ENCODE assay signal across 16 cellular contexts in the genomic region with DNA sequence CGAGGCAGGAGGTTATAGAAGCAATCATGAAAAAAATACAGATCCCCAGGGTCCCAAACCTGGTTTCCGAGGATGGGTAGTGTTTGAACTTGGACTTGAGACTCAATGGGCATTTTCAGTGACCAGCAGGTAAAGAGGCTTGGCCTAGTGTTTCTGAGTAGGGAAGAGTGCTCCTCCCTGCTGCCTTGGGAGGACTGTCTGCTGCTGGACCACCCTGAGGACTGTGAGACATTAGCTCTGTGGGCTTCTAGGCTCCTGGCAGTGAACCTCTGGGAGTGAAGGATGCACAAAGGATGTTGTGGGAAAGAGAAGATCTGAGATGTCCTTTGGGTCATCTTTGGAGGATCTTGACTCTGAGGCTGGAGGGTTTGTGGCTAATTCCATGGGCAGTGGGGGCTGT. TPM values are rescaled to one million over a fixed set of nuclear protein-coding genes. Genes with fewer than 3 reads are reported as not detected.
DNase-seq lines count a peak whose midpoint lies in the region; ATAC-seq and TF ChIP-seq lines count a peak whose summit lies in the region.
"Had no signal": no experiment of that assay in that cellular context is flagged by ENCODE, and none has a peak within 500 bp of the region (broad histone marks: within the 10 kb centered on the region; RNA-seq: fewer than 3 reads in every experiment).

No MANE protein-coding gene starts in this region.

- no peaks in the 10 kb centered on the region for H3K27me3 Mint-ChIP-seq in activated naive CD8-positive, alpha-beta T cell treated with anti-CD3 and anti-CD28 coated beads, Interleukin-2, amount 10 ng/mL, durations not matched to agents 7 days and 5 days
- H3K27me3 Mint-ChIP-seq in activated naive CD8-positive, alpha-beta T cell treated with anti-CD3 and anti-CD28 coated beads for 36 hours: no peaks in the 10 kb centered on the region
- no peaks in the 10 kb centered on the region for H3K27me3 Mint-ChIP-seq in chondrocyte (ENCODE audit: low read depth)

- ATAC-seq in activated naive CD8-positive, alpha-beta T cell treated with anti-CD3 and anti-CD28 coated beads, Interleukin-2, amount 10 ng/mL, durations not matched to agents 7 days and 5 days (ENCODE audit: low read depth): no peak
- ATAC-seq: Panc1 had no signal

- TF ChIP-seq POLR2A in uterus (IDR thresholded peaks at IDR 0.05): no peak

- no peak overlapping the region for H2AFZ ChIP-seq in osteoblast (ENCODE audit: low read length)

- no peak overlapping the region for H3K4me2 ChIP-seq in osteoblast (ENCODE audit: insufficient read depth, low read length)

- DNase-seq in activated naive CD8-positive, alpha-beta T cell treated with anti-CD3 and anti-CD28 coated beads, Interleukin-2, amount 10 ng/mL, durations not matched to agents 7 days and 5 days: no peak
- no peak for DNase-seq in activated naive CD8-positive, alpha-beta T cell treated with anti-CD3 and anti-CD28 coated beads for 36 hours
- DNase-seq in chondrocyte (ENCODE audit: low spot score) (peak; percentile 27), osteoblast (ENCODE audit: insufficient read length, low spot score, missing footprints) (peak; percentile 58), D341Med (ENCODE audit: low spot score) (no peak), uterus (no peak), amniotic stem cell (lab: John Stamatoyannopoulos, UW) (no peak)
- DNase-seq: 8988T, Caco-2, H7, KG1, NCI-H187, NCI-H82 had no signal

- peaks cover 10% of the 10 kb centered on the region for H3K36me3 Mint-ChIP-seq in activated naive CD8-positive, alpha-beta T cell treated with anti-CD3 and anti-CD28 coated beads, Interleukin-2, amount 10 ng/mL, durations not matched to agents 7 days and 5 days
- H3K36me3 Mint-ChIP-seq in activated naive CD8-positive, alpha-beta T cell treated with anti-CD3 and anti-CD28 coated beads for 36 hours: peaks cover 9% of the 10 kb centered on the region
- peaks cover 19% of the 10 kb centered on the region for H3K36me3 Mint-ChIP-seq in chondrocyte (ENCODE audit: low read depth)

- intact Hi-C loops in uterus (cut with DNase I; ENCODE audit: low total_unique reads): no loop called here

- TF ChIP-seq CTCF in chondrocyte (IDR thresholded peaks at IDR 0.05): no peak
- no peak for TF ChIP-seq CTCF in osteoblast (IDR thresholded peaks at IDR 0.05; ENCODE audit: extremely low read depth, low read depth, low read length)
- TF ChIP-seq CTCF in uterus (IDR thresholded peaks at IDR 0.05): no peak

- H3K4me3 ChIP-seq in osteoblast (ENCODE audit: insufficient read depth, low read length) (no peak overlapping the region), uterus (no peak overlapping the region)
- H3K4me3 ChIP-seq: BLaER1 treated with 17β-estradiol and CSF1 and Interleukin-3, amounts not matched to agents 10 nM and 100 nM had no signal

- H3K9me3 Mint-ChIP-seq in activated naive CD8-positive, alpha-beta T cell treated with anti-CD3 and anti-CD28 coated beads, Interleukin-2, amount 10 ng/mL, durations not matched to agents 7 days and 5 days: no peaks in the 10 kb centered on the region
- peaks cover 6% of the 10 kb centered on the region for H3K9me3 Mint-ChIP-seq in activated naive CD8-positive, alpha-beta T cell treated with anti-CD3 and anti-CD28 coated beads for 36 hours
- no peaks in the 10 kb centered on the region for H3K9me3 Mint-ChIP-seq in chondrocyte (ENCODE audit: low read depth)

- H3K9me3 ChIP-seq in osteoblast (ENCODE audit: low read depth, low read length) (no peaks in the 10 kb centered on the region), uterus (no peaks in the 10 kb centered on the region)
- H3K9me3 ChIP-seq: Caco-2 had no signal

- H3K27ac ChIP-seq in osteoblast (ENCODE audit: low read depth, low read length) (no peak overlapping the region), temporal lobe (ENCODE audit: low read depth, low read length) (peak overlapping the region; percentile 36), uterus (no peak overlapping the region)

- H3K27ac Mint-ChIP-seq in activated naive CD8-positive, alpha-beta T cell treated with anti-CD3 and anti-CD28 coated beads, Interleukin-2, amount 10 ng/mL, durations not matched to agents 7 days and 5 days: peak overlapping the region; percentile 40
- no peak overlapping the region for H3K27ac Mint-ChIP-seq in activated naive CD8-positive, alpha-beta T cell treated with anti-CD3 and anti-CD28 coated beads for 36 hours
- H3K27ac Mint-ChIP-seq in chondrocyte (ENCODE audit: unreplicated experiment): no peak overlapping the region

- POLR2A ChIA-PET in activated naive CD8-positive, alpha-beta T cell treated with anti-CD3 and anti-CD28 coated beads, Interleukin-2, amount 10 ng/mL, durations not matched to agents 7 days and 5 days (lab: Charles Lee): no interaction called here

- H3K4me1 Mint-ChIP-seq in activated naive CD8-positive, alpha-beta T cell treated with anti-CD3 and anti-CD28 coated beads, Interleukin-2, amount 10 ng/mL, durations not matched to agents 7 days and 5 days: peaks cover 5% of the 10 kb centered on the region
- no peaks in the 10 kb centered on the region for H3K4me1 Mint-ChIP-seq in activated naive CD8-positive, alpha-beta T cell treated with anti-CD3 and anti-CD28 coated beads for 36 hours
- peaks cover 6% of the 10 kb centered on the region for H3K4me1 Mint-ChIP-seq in chondrocyte (ENCODE audit: low read depth)

- H3K36me3 ChIP-seq in osteoblast (ENCODE audit: insufficient read depth, low read length) (no peaks in the 10 kb centered on the region), uterus (no peaks in the 10 kb centered on the region)

- H3K4me1 ChIP-seq in osteoblast (ENCODE audit: insufficient read depth, low read length) (peaks cover 7% of the 10 kb centered on the region), uterus (no peaks in the 10 kb centered on the region)

- H3K27me3 ChIP-seq in osteoblast (ENCODE audit: insufficient read depth, low read length): no peaks in the 10 kb centered on the region
- no peaks in the 10 kb centered on the region for H3K27me3 ChIP-seq in uterus
- H3K27me3 ChIP-seq: BLaER1 treated with 17β-estradiol and CSF1 and Interleukin-3, amounts not matched to agents 10 nM and 100 nM had no signal

- no peak overlapping the region for H3K4me3 Mint-ChIP-seq in activated naive CD8-positive, alpha-beta T cell treated with anti-CD3 and anti-CD28 coated beads, Interleukin-2, amount 10 ng/mL, durations not matched to agents 7 days and 5 days
- no peak overlapping the region for H3K4me3 Mint-ChIP-seq in activated naive CD8-positive, alpha-beta T cell treated with anti-CD3 and anti-CD28 coated beads for 36 hours
- H3K4me3 Mint-ChIP-seq in chondrocyte (ENCODE audit: unreplicated experiment): no peak overlapping the region

- no peaks in the 10 kb centered on the region for H4K20me1 ChIP-seq in osteoblast (ENCODE audit: insufficient read depth, low read length)
- H4K20me1 ChIP-seq: BLaER1 treated with 17β-estradiol and CSF1 and Interleukin-3, amounts not matched to agents 10 nM and 100 nM had no signal

- H3K79me2 ChIP-seq in osteoblast (ENCODE audit: insufficient read depth, low read length): no peaks in the 10 kb centered on the region

RNA-seq across cellular contexts. Expression of a gene that starts 30.5 kb away (rescaled TPM):
- 1 to 10 TPM; 8.8 to 9.4 TPM for total RNA-seq in activated naive CD8-positive, alpha-beta T cell treated with anti-CD3 and anti-CD28 coated beads, Interleukin-2, amount 10 ng/mL, durations not matched to agents 7 days and 5 days
- total RNA-seq in activated naive CD8-positive, alpha-beta T cell treated with anti-CD3 and anti-CD28 coated beads for 36 hours: 10 to 100 TPM; 10.7 to 10.9 TPM
- total RNA-seq in chondrocyte: 17.3 to 19.5 TPM (median 18.0 TPM) in 3 replicates
- total RNA-seq in osteoblast: 13.6 and 15.6 TPM in 2 replicates
- 6.1 TPM for total RNA-seq in temporal lobe
- total RNA-seq in uterus: 10 to 100 TPM in 1 of 4 donors, 1 to 10 TPM in 3; 1.8 to 16.5 (median 7.5) TPM

Comparison
In these comparisons a context has a peak if more than half of its experiments do, and no peak if none do; other contexts are left out.
1. DNase-seq: peak in chondrocyte (single experiment) and osteoblast (single experiment); none in activated naive CD8-positive, alpha-beta T cell treated with anti-CD3 and anti-CD28 coated beads, Interleukin-2, amount 10 ng/mL, durations not matched to agents 7 days and 5 days (single experiment), activated naive CD8-positive, alpha-beta T cell treated with anti-CD3 and anti-CD28 coated beads for 36 hours (single experiment), D341Med (single experiment), uterus (0 of 2) and amniotic stem cell (single experiment).